13 cellular contexts compared by ENCODE assay signal in the genomic region with DNA sequence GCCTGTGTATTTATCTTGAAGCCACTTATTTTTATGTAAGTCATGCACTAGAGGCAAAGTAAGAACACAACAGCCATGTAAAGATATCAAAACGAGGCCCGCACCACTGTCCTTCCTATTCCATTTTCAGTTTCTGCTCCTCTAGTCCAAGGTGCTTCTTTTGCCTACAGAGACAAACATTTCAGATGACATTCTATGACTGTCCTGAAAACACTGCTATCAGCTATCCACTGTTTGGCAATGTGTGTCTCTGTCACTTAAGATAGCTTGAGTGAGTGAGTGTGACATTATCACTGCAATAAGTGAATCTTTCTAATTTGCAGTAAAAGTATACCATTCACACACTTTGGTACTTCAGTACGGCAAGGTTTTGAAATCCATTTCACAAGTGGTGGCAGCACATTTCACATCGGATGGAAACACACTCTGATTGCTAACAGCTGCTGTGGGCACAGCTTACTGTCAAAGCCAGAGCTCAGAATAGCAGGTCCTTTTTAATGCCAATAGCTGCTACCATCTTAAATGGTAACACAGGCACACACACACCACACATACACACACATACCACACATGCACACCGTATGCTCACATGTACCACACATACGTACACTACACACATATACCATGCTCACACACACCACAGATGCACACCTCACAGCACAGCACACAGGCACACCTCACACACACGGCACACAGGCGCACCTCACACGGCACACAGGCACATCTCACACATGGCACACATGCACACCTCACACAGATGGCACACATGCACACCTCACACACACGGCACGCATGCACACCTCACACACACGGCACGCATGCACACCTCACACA.
DNase-seq lines count a peak whose midpoint lies in the region; ATAC-seq, FAIRE-seq and TF ChIP-seq lines count a peak whose summit lies in the region.
"Had no signal": no experiment of that assay in that cellular context is flagged by ENCODE, and none has a peak within 500 bp of the region (broad histone marks: within the 10 kb centered on the region; RNA-seq: fewer than 3 reads in every experiment).

No MANE protein-coding gene starts in this region.

- H3K4me3 Mint-ChIP-seq in T-cell (peak overlapping the region; percentile 26 to 62 (median 41)), nephron progenitor cell (no peak overlapping the region), HFFc6 (no peak overlapping the region)
- H3K4me3 Mint-ChIP-seq: WTC11 had no signal

- DNase-seq in GM12891 (ENCODE audit: insufficient read length, low spot score) (no peak), T-cell (peak in 1 of 34 experiments; percentile 38), nephron progenitor cell (no peak), inferior parietal cortex (ENCODE audit: extremely low spot score) (no peak), HFFc6 (no peak)
- DNase-seq in stimulated activated CD4-positive, alpha-beta T cell treated with anti-CD3 and anti-CD28 coated beads, Interleukin-1b, Interleukin-23, amount 100 ng/mL, for 48 hours = no peak
- DNase-seq: activated effector memory CD4-positive, alpha-beta T cell treated with anti-CD3 and anti-CD28 coated beads, Interleukin-2, amount 50 U/mL, for 16 hours; MG63; NCI-H2171 treated with DMSO at 0.1 percent for 48 hours; retina had no signal

- H3K9me3 Mint-ChIP-seq in T-cell (no peaks in the 10 kb centered on the region), nephron progenitor cell (no peaks in the 10 kb centered on the region), HFFc6 (no peaks in the 10 kb centered on the region)
- H3K9me3 Mint-ChIP-seq: WTC11 had no signal

- TF ChIP-seq CTCF in nephron progenitor cell (IDR thresholded peaks at IDR 0.05) = no peak
- no peak for TF ChIP-seq CTCF in HFFc6 (IDR thresholded peaks at IDR 0.05)

- H3K27me3 Mint-ChIP-seq in T-cell (no peaks in the 10 kb centered on the region), nephron progenitor cell (ENCODE audit: low read depth, poor library complexity) (no peaks in the 10 kb centered on the region), HFFc6 (ENCODE audit: insufficient read depth) (no peaks in the 10 kb centered on the region)

- peak; percentile 92 for FAIRE-seq in GM12891 (lab: Jason Lieb, UNC)
- FAIRE-seq: H54 had no signal

- CTCF ChIA-PET in T-cell (lab: Charles Lee) = interaction anchor here in 1 of 2 donors (0.6 to 4.4 kb wide), 6 partner anchors 11 to 45 kb away, joined by 3 to 18 read pairs (median 4); no protein-coding TSS in a partner anchor

- ATAC-seq in T-cell (replicated peaks in 1 of 4) (peak in 1 of 4 experiments; percentile 7), esophagus mucosa (peak; percentile 34)
- ATAC-seq: WTC11 had no signal

- POLR2A ChIA-PET in T-cell (lab: Charles Lee) = interaction anchor here (0.5 to 1.6 kb wide), 5 partner anchors 9 to 38 kb away, joined by 3 to 7 read pairs (median 3); no protein-coding TSS in a partner anchor

- H3K27ac Mint-ChIP-seq in T-cell = peak overlapping the region; percentile 85 to 86
- peak overlapping the region; percentile 56 for H3K27ac Mint-ChIP-seq in nephron progenitor cell
- no peak overlapping the region for H3K27ac Mint-ChIP-seq in HFFc6
- H3K27ac Mint-ChIP-seq: WTC11 had no signal

- H3K4me1 Mint-ChIP-seq in T-cell (peaks cover 98 to 99% (median 99%) of the 10 kb centered on the region in 3 donors), nephron progenitor cell (peaks cover 54% of the 10 kb centered on the region), HFFc6 (ENCODE audit: low read depth) (no peaks in the 10 kb centered on the region)

- H3K36me3 Mint-ChIP-seq in T-cell (peaks cover 20% of the 10 kb centered on the region), nephron progenitor cell (ENCODE audit: low read depth) (peaks cover 7% of the 10 kb centered on the region), HFFc6 (ENCODE audit: low read depth) (no peaks in the 10 kb centered on the region)
- H3K36me3 Mint-ChIP-seq: WTC11 had no signal

- no peak for TF ChIP-seq POLR2A in GM12891 (IDR thresholded peaks at IDR 0.05; ENCODE audit: low read depth, low read length)

TF ChIP-seq in GM12891, 5 proteins besides CTCF, POLR2A, EP300 and RAD21:
- TF ChIP-seq POLR2AphosphoS5 (IDR thresholded peaks at IDR 0.05; ENCODE audit: low read depth, low read length) (no peak), POU2F2 (IDR thresholded peaks at IDR 0.05; ENCODE audit: low read depth, low read length) (no peak), SPI1 (IDR thresholded peaks at IDR 0.05; ENCODE audit: low read depth, low read length) (no peak), TAF1 (IDR thresholded peaks at IDR 0.05; ENCODE audit: low read depth, low read length) (no peak), PAX5 (IDR thresholded peaks at IDR 0.05; ENCODE audit: insufficient read depth, low read length, severe bottlenecking) (no peak)

Comparison
In these comparisons a context has a peak if more than half of its experiments do, and no peak if none do; other contexts are left out.
1. H3K4me3 Mint-ChIP-seq: peak in T-cell (3 of 3); none in nephron progenitor cell (single experiment) and HFFc6 (single experiment).